8 cellular contexts compared by ENCODE assay signal in genomic region chr11:75554258-75555022, GRCh38. TPM values are rescaled to one million over a fixed set of nuclear protein-coding genes. Genes with fewer than 3 reads are reported as not detected.
DNase-seq lines count a peak whose midpoint lies in the region; ATAC-seq and TF ChIP-seq lines count a peak whose summit lies in the region.

No MANE protein-coding gene starts in this region.

- intact Hi-C loops in cardiac septum (cut with DNase I), result no loop called here
- intact Hi-C loops in psoas muscle (cut with DNase I), result no loop called here

- H3K4me1 ChIP-seq in psoas muscle, result peaks cover 38% of the 10 kb centered on the region

- H3K27me3 Mint-ChIP-seq in HFFc6 (ENCODE audit: insufficient read depth) (no peaks in the 10 kb centered on the region; the same call in 1 of the 2 replicates), T-cell (no peaks in the 10 kb centered on the region)
- H3K27me3 Mint-ChIP-seq in activated T-cell treated with anti-CD3 and anti-CD28 coated beads, Interleukin-2, amount 50 U/mL, for 4 hours (ENCODE audit: low read depth), result no peaks in the 10 kb centered on the region

- 38 to 61% (median 44%) methylated on average over 20 to 21 of the region's 21 CpGs for whole genome bisulfite sequencing in adipose tissue, 3 donors
- 37 to 46% (median 42%) methylated on average over 20 to 21 of the region's 21 CpGs for WGBS in psoas muscle, 3 donors

- H3K27ac Mint-ChIP-seq in HFFc6 (peak overlapping the region; percentile 82), T-cell (no peak overlapping the region)

- H3K9me3 ChIP-seq in psoas muscle, result no peaks in the 10 kb centered on the region

- H3K4me3 ChIP-seq in psoas muscle, result peak overlapping the region; percentile 18

- TF ChIP-seq CTCF in HFFc6 (IDR thresholded peaks at IDR 0.05) (no peak), psoas muscle (IDR thresholded peaks at IDR 0.05) (no peak)

- POLR2A ChIA-PET in T-cell (lab: Charles Lee), result no interaction called here

- H3K27me3 ChIP-seq in psoas muscle (ENCODE audit: insufficient read depth in 3 of 3, low read length in 2 of 3), result no peaks in the 10 kb centered on the region

- H3K4me1 Mint-ChIP-seq in HFFc6 (ENCODE audit: low read depth) (peaks cover 54% of the 10 kb centered on the region), T-cell (peaks cover 0 to 4% (median 2%) of the 10 kb centered on the region in 3 donors)
- H3K4me1 Mint-ChIP-seq in activated T-cell treated with anti-CD3 and anti-CD28 coated beads, Interleukin-2, amount 50 U/mL, for 4 hours (ENCODE audit: low read depth), result peaks cover under 1% of the 10 kb centered on the region

- DNase-seq in HFFc6 (peak; percentile 95), cardiac septum (ENCODE audit: low spot score) (peak; percentile 96), psoas muscle (peak; percentile 93), T-cell (no peak), GDM1 (lab: John Stamatoyannopoulos, UW) (no peak)
- no peak for DNase-seq in stimulated activated CD4-positive, alpha-beta T cell treated with anti-CD3 and anti-CD28 coated beads, Interleukin-4, amount 100 ng/mL, for 4 hours
- DNase-seq in activated T-cell treated with anti-CD3 and anti-CD28 coated beads, Interleukin-2, amount 50 U/mL, for 4 hours, result no peak

- H3K4me3 Mint-ChIP-seq in HFFc6 (peak overlapping the region; percentile 66), T-cell (no peak overlapping the region)
- H3K4me3 Mint-ChIP-seq in activated T-cell treated with anti-CD3 and anti-CD28 coated beads, Interleukin-2, amount 50 U/mL, for 4 hours, result no peak overlapping the region

- H3K36me3 Mint-ChIP-seq in HFFc6 (ENCODE audit: low read depth) (no peaks in the 10 kb centered on the region), T-cell (no peaks in the 10 kb centered on the region)
- no peaks in the 10 kb centered on the region for H3K36me3 Mint-ChIP-seq in activated T-cell treated with anti-CD3 and anti-CD28 coated beads, Interleukin-2, amount 50 U/mL, for 4 hours (ENCODE audit: insufficient read depth)

- H3K36me3 ChIP-seq in psoas muscle (ENCODE audit: insufficient read depth in 1 of 2, low read depth in 1 of 2), result no peaks in the 10 kb centered on the region

- CTCF ChIA-PET in T-cell (lab: Charles Lee), result no interaction called here

- no peaks in the 10 kb centered on the region for H3K9me3 Mint-ChIP-seq in HFFc6
- H3K9me3 Mint-ChIP-seq in T-cell, result no peaks in the 10 kb centered on the region
- H3K9me3 Mint-ChIP-seq in activated T-cell treated with anti-CD3 and anti-CD28 coated beads, Interleukin-2, amount 50 U/mL, for 4 hours, result no peaks in the 10 kb centered on the region

- peak; percentile 68 to 91 (median 80) for ATAC-seq in psoas muscle
- ATAC-seq in T-cell (replicated peaks in 1 of 4), result no peak
- ATAC-seq in activated T-cell treated with anti-CD3 and anti-CD28 coated beads, Interleukin-2, amount 50 U/mL, for 4 hours, result no peak

- H3K27ac ChIP-seq in adipose tissue (ENCODE audit: low read depth, low read length) (peak overlapping the region; percentile 41), psoas muscle (peak overlapping the region; percentile 73)

RNA-seq across cellular contexts. Expression of gene SERPINH1, which starts 7.6 kb away (rescaled TPM):
- 100 to 1,000 TPM; 527 to 680 (median 557) TPM for total RNA-seq in HFFc6 (2021; fragmentation: NEBNext Ultra II Directional; extraction: Animal tissue kit (Norgen Biotek cat#: 25700))
- polyA plus RNA-seq in adipose tissue (100 to 1,000 TPM in 2 of 3 donors, 10 to 100 TPM in 1; 54.8 to 299 (median 110) TPM), psoas muscle (10 to 100 TPM; 11.6 to 29.8 (median 15.6) TPM)
- total RNA-seq in cardiac septum (133 TPM), psoas muscle (10 to 100 TPM; 27.7 to 43.3 (median 31.3) TPM), T-cell (10 to 100 TPM in 3 of 5 donors, 1 to 10 TPM in 2; 5.2 to 16.4 (median 13.9) TPM)
- total RNA-seq in activated T-cell treated with anti-CD3 and anti-CD28 coated beads, Interleukin-2, amount 50 U/mL, for 4 hours, result 10 to 100 TPM; 17.6 to 19.8 (median 17.8) TPM

RNA-seq across cellular contexts. Expression of gene GDPD5, which starts 28.7 kb away (rescaled TPM):
- total RNA-seq in HFFc6 (2021; fragmentation: NEBNext Ultra II Directional; extraction: Animal tissue kit (Norgen Biotek cat#: 25700)), result 1 to 10 TPM; 2.5 to 5.7 (median 4.2) TPM
- polyA plus RNA-seq in adipose tissue (10 to 100 TPM; 25.6 to 49.8 (median 34.1) TPM), psoas muscle (10 to 100 TPM in 1 of 3 donors, 1 to 10 TPM in 2; 2.7 to 13.1 (median 6.4) TPM)
- total RNA-seq in cardiac septum (6.9 TPM), psoas muscle (10 to 100 TPM; 10.3 to 16.5 (median 12.7) TPM), T-cell (10 to 100 TPM; 31.4 to 81.3 (median 70.9) TPM)
- total RNA-seq in activated T-cell treated with anti-CD3 and anti-CD28 coated beads, Interleukin-2, amount 50 U/mL, for 4 hours, result 10 to 100 TPM in 1 of 3 donors, 1 to 10 TPM in 2; 5.4 to 10.9 (median 9.8) TPM

Comparison
In these comparisons a context has a peak if more than half of its experiments do, and no peak if none do; other contexts are left out.
1. DNase-seq: peak in HFFc6 (single experiment), cardiac septum (single experiment) and psoas muscle (2 of 2); none in stimulated activated CD4-positive, alpha-beta T cell treated with anti-CD3 and anti-CD28 coated beads, Interleukin-4, amount 100 ng/mL, for 4 hours (0 of 2), T-cell (0 of 34), GDM1 (single experiment) and activated T-cell treated with anti-CD3 and anti-CD28 coated beads, Interleukin-2, amount 50 U/mL, for 4 hours (single experiment).
2. ATAC-seq: peak in psoas muscle (4 of 4); none in T-cell (0 of 4) and activated T-cell treated with anti-CD3 and anti-CD28 coated beads, Interleukin-2, amount 50 U/mL, for 4 hours (0 of 2).